In the genomic region with DNA sequence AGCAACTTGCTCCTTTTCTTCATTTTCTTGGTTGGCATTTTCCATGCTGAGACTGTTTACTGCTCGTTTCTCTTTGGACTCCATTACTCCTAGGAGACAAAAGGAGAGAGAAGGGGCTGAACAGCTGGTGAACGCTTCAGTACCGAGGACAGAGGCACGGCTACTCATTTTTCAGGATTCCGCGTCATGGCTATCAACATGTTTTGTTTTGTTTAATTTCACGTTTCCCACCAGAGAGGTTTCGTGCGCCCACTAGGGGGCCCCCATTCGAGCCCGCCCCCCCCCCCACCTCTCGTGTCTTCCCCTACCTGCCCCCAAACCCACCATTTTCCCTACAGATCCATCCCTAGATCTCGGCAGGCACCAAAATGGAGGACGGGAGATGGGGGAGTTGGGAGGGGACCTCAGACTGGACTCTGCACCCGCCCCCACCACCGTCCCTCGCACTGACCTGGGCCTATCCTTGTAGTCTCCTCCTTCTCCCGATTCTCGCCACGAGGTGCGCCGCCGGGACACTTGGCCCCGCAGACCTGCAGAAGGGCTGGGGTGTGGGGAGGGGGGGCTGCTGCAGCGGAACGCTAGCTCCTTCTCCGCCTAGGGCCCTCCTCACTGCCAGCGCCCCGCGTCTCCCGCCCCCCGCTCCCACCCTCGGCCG, we compare ENCODE assay signal across 8 cellular contexts. TPM values are rescaled to one million over a fixed set of nuclear protein-coding genes. Genes with fewer than 3 reads are reported as not detected.
DNase-seq lines count a peak whose midpoint lies in the region; ATAC-seq and TF ChIP-seq lines count a peak whose summit lies in the region.

No MANE protein-coding gene starts in this region.

- ATAC-seq in GM21717 (IDR thresholded peaks at IDR 0.05; ENCODE audit: unreplicated experiment) (no peak), GM18519 (IDR thresholded peaks at IDR 0.05; ENCODE audit: low FRiP score, unreplicated experiment) (no peak)

- H3K27me3 ChIP-seq in HL-60 (ENCODE audit: insufficient read depth, poor library complexity, severe bottlenecking) (no peaks in the 10 kb centered on the region), SK-N-SH (ENCODE audit: insufficient read depth) (no peaks in the 10 kb centered on the region; the same call in 1 of the 2 replicates)

- no peak for TF ChIP-seq RAD21 in SK-N-SH (IDR thresholded peaks at IDR 0.05; ENCODE audit: low read length)

- no peaks in the 10 kb centered on the region for H4K20me1 ChIP-seq in SK-N-SH (ENCODE audit: insufficient read depth)

- 0 out of 2 replicates have a peak overlapping the region, but pooled peaks have one; percentile 41 for H2AFZ ChIP-seq in SK-N-SH (ENCODE audit: low read depth)

- H3K9me2 ChIP-seq in SK-N-SH, result no peaks in the 10 kb centered on the region

- H3K9me3 ChIP-seq in SK-N-SH, result no peaks in the 10 kb centered on the region

- no peaks in the 10 kb centered on the region for H3F3A ChIP-seq in SK-N-SH (replicated peaks; ENCODE audit: insufficient read depth)

- no peaks in the 10 kb centered on the region for H3K36me3 ChIP-seq in SK-N-SH (replicated peaks in 1 of 2; ENCODE audit: control insufficient read depth in 1 of 2, insufficient read depth in 2 of 2, low read length in 1 of 2)

- no peak for TF ChIP-seq EP300 in SK-N-SH (IDR thresholded peaks at IDR 0.05; ENCODE audit: borderline replicate concordance in 1 of 2, low read depth in 1 of 2, low read length in 1 of 2)

- WGBS in SK-N-SH (ENCODE audit: low lambda C conversion rate), result 3% methylated on average over 15 of the region's 34 CpGs

- TF ChIP-seq CTCF in 22Rv1 (IDR thresholded peaks at IDR 0.05) (no peak), HL-60 (IDR thresholded peaks at IDR 0.05; ENCODE audit: insufficient read depth, low read length) (no peak), SK-N-SH (IDR thresholded peaks at IDR 0.05) (peak; percentile 16), foreskin fibroblast (IDR thresholded peaks at IDR 0.05; ENCODE audit: low read depth, low read length) (no peak)

- DNase-seq in HL-60 (ENCODE audit: low read depth in 1 of 2, low spot score in 1 of 2), result peak in 1 of 2 experiments; percentile 14
- peak; percentile 78 for DNase-seq in SK-N-SH
- DNase-seq in foreskin fibroblast, result peak; percentile 18 to 63
- DNase-seq in renal cortical epithelial cell (ENCODE audit: low read depth), result peak; percentile 10
- DNase-seq in GM19238 (ENCODE audit: insufficient read length, low spot score), result no peak

- H3K4me3 ChIP-seq in HL-60 (replicated peaks; ENCODE audit: insufficient read depth, low read length) (peak overlapping the region; percentile 69), SK-N-SH (ENCODE audit: low read depth in 2 of 2, low read length in 1 of 2) (peak overlapping the region; percentile 58 to 59), foreskin fibroblast (ENCODE audit: low read depth in 1 of 2, low read length in 2 of 2) (peak overlapping the region in 1 of 2 donors; percentile 31)

- H3K4me2 ChIP-seq in SK-N-SH, result peak overlapping the region; percentile 79

- CTCF ChIA-PET in SK-N-SH (lab: Yijun Ruan, JAX), result interaction anchor here (0.7 to 1.2 kb wide), 3 partner anchors 12 to 112 kb away, joined by 3 to 5 read pairs (median 3); no protein-coding TSS in a partner anchor

- no peaks in the 10 kb centered on the region for H3K79me2 ChIP-seq in SK-N-SH (ENCODE audit: insufficient read depth)

- peak overlapping the region; percentile 63; the same call in 1 of the 2 replicates for H3K9ac ChIP-seq in SK-N-SH

- peaks cover 0 to 3% of the 10 kb centered on the region in 2 experiments; a peak in 1 of 4 replicates for H3K4me1 ChIP-seq in SK-N-SH (ENCODE audit: control insufficient read depth in 1 of 2, insufficient read depth in 2 of 2, low read depth in 1 of 2, low read length in 1 of 2)

- H3K27ac ChIP-seq in 22Rv1, result peak overlapping the region; percentile 65
- H3K27ac ChIP-seq in HL-60 (replicated peaks), result peak overlapping the region; percentile 78
- peak overlapping the region; percentile 61 to 89 for H3K27ac ChIP-seq in SK-N-SH (ENCODE audit: low read depth in 2 of 2, low read length in 1 of 2)

- POLR2A ChIA-PET in SK-N-SH (lab: Yijun Ruan, JAX), result interaction anchor here (0.9 to 1.2 kb wide), 3 partner anchors 9 to 112 kb away, joined by 3 to 4 read pairs (median 3); no protein-coding TSS in a partner anchor

TF ChIP-seq in SK-N-SH, 30 proteins besides CTCF, POLR2A, EP300 and RAD21:
- TF ChIP-seq YY1 (IDR thresholded peaks at IDR 0.05; ENCODE audit: low read depth) (peak; percentile 75; the same call in 1 of the 2 replicates), SIN3A (IDR thresholded peaks at IDR 0.05; ENCODE audit: borderline replicate concordance, low read depth, low read length) (0 out of 2 replicates have a peak, but pooled peaks have one; percentile 34), SMC3 (IDR thresholded peaks at IDR 0.05; ENCODE audit: low read depth, low read length) (no peak), REST (IDR thresholded peaks at IDR 0.05; ENCODE audit: low read depth, low read length) (peak; percentile 95), CHD2 (IDR thresholded peaks at IDR 0.05; ENCODE audit: low read length, partially characterized antibody) (peak; percentile 31)

RNA-seq across cellular contexts. Expression of gene BEX1, which starts 0.7 kb away (rescaled TPM):
- 170 and 206 TPM in 2 replicates for polyA plus RNA-seq in SK-N-SH (2012; rRNA removed)
- polyA plus RNA-seq in SK-N-SH (2012; cell fraction: cytosol; rRNA removed), result 228 and 312 TPM in 2 replicates
- 64.7 and 65.1 TPM in 2 replicates for polyA plus RNA-seq in SK-N-SH (2012; cell fraction: nucleus; rRNA removed)
- total RNA-seq in renal cortical epithelial cell, result 0.20 TPM in 1 of 2 replicates, not detected in the other

RNA-seq across cellular contexts. Expression of gene NXF3, which starts 29.6 kb away (rescaled TPM):
- 0.16 and 0.20 TPM in 2 replicates for polyA plus RNA-seq in SK-N-SH (2012; rRNA removed)
- 0.05 and 0.09 TPM in 2 replicates for polyA plus RNA-seq in SK-N-SH (2012; cell fraction: cytosol; rRNA removed)
- 0.81 and 1.1 TPM in 2 replicates for polyA plus RNA-seq in SK-N-SH (2012; cell fraction: nucleus; rRNA removed)
- 0.35 TPM in 1 of 2 replicates, not detected in the other for total RNA-seq in renal cortical epithelial cell
